In genomic region chr2:148515170-148515569, GRCh38 we compare ENCODE assay signal across 25 cellular contexts.
"Had no signal": no experiment of that assay in that cellular context is flagged by ENCODE, and none has a peak within 500 bp of the region (broad histone marks: within the 10 kb centered on the region; RNA-seq: fewer than 3 reads in every experiment).

No MANE protein-coding gene starts in this region.

- ATAC-seq: activated naive CD8-positive, alpha-beta T cell treated with anti-CD3 and anti-CD28 coated beads, Interleukin-2, amount 50 U/mL, for 24 hours; activated T-cell treated with anti-CD3 and anti-CD28 coated beads, Interleukin-2, amount 50 U/mL, for 4 hours; gastrocnemius medialis; natural killer cell treated with Interleukin-12 subunit alpha and Interleukin-12 subunit beta and Interleukin-15 and Interleukin-18, amount 100 ng/mL, for 72 hours; psoas muscle; upper lobe of right lung had no signal

- H3K4me3 Mint-ChIP-seq: activated naive CD8-positive, alpha-beta T cell treated with anti-CD3 and anti-CD28 coated beads, Interleukin-2, amount 50 U/mL, for 24 hours; activated T-cell treated with anti-CD3 and anti-CD28 coated beads, Interleukin-2, amount 50 U/mL, for 4 hours; mesothelial cell of epicardium; natural killer cell treated with Interleukin-12 subunit alpha and Interleukin-12 subunit beta and Interleukin-15 and Interleukin-18, amount 100 ng/mL, for 72 hours had no signal

- H3K9me3 Mint-ChIP-seq: activated naive CD8-positive, alpha-beta T cell treated with anti-CD3 and anti-CD28 coated beads, Interleukin-2, amount 50 U/mL, for 24 hours; activated T-cell treated with anti-CD3 and anti-CD28 coated beads, Interleukin-2, amount 50 U/mL, for 4 hours; mesothelial cell of epicardium; natural killer cell treated with Interleukin-12 subunit alpha and Interleukin-12 subunit beta and Interleukin-15 and Interleukin-18, amount 100 ng/mL, for 72 hours had no signal

- H3K9me3 ChIP-seq: esophagus squamous epithelium, gastrocnemius medialis, left ventricle myocardium inferior, ovary, psoas muscle, right atrium auricular region, thyroid gland, upper lobe of right lung had no signal

- H3K36me3 ChIP-seq: gastrocnemius medialis, ovary, right atrium auricular region, thyroid gland, upper lobe of right lung had no signal

- H3K4me1 ChIP-seq: esophagus squamous epithelium, gastrocnemius medialis, psoas muscle, right atrium auricular region, upper lobe of right lung had no signal

- H3K4me1 Mint-ChIP-seq: mesothelial cell of epicardium had no signal

- H3K27ac Mint-ChIP-seq: activated naive CD8-positive, alpha-beta T cell treated with anti-CD3 and anti-CD28 coated beads, Interleukin-2, amount 50 U/mL, for 24 hours; mesothelial cell of epicardium; natural killer cell treated with Interleukin-12 subunit alpha and Interleukin-12 subunit beta and Interleukin-15 and Interleukin-18, amount 100 ng/mL, for 72 hours had no signal

- DNase-seq: activated CD8-positive, alpha-beta memory T cell treated with anti-CD3 and anti-CD28 coated beads for 24 hours; activated CD8-positive, alpha-beta memory T cell treated with anti-CD3 and anti-CD28 coated beads, Interleukin-2, amount 50 U/mL, for 4 hours; activated gamma-delta T cell; activated naive CD4-positive, alpha-beta T cell treated with anti-CD3 and anti-CD28 coated beads, Interleukin-2, amount 50 U/mL, for 16 hours; activated naive CD8-positive, alpha-beta T cell treated with anti-CD3 and anti-CD28 coated beads, Interleukin-2, amount 50 U/mL, for 24 hours; activated T-cell treated with anti-CD3 and anti-CD28 coated beads, Interleukin-2, amount 50 U/mL, for 4 hours; cerebellar nuclear complex; esophagus squamous epithelium; gastrocnemius medialis; hippocampal formation; kidney glomerular epithelial cell; left ventricle myocardium inferior; mammary epithelial cell; ovary; psoas muscle; stimulated activated CD4-positive, alpha-beta T cell treated with anti-CD3 and anti-CD28 coated beads, Interleukin-4, amount 100 ng/mL, for 24 hours; stimulated activated naive CD4-positive, alpha-beta T cell treated with Interleukin-2 at 50 U/mL for 16 hours; substantia nigra; T-helper 9 cell; thyroid gland; upper lobe of right lung had no signal

- H3K4me3 ChIP-seq: coronary artery, esophagus squamous epithelium, gastrocnemius medialis, left ventricle myocardium inferior, ovary, psoas muscle, right atrium auricular region, thyroid gland, upper lobe of right lung had no signal

- H3K27me3 Mint-ChIP-seq: activated naive CD8-positive, alpha-beta T cell treated with anti-CD3 and anti-CD28 coated beads, Interleukin-2, amount 50 U/mL, for 24 hours; natural killer cell treated with Interleukin-12 subunit alpha and Interleukin-12 subunit beta and Interleukin-15 and Interleukin-18, amount 100 ng/mL, for 72 hours had no signal

- H3K27ac ChIP-seq: coronary artery, esophagus squamous epithelium, gastrocnemius medialis, left ventricle myocardium inferior, ovary, psoas muscle, right atrium auricular region, thyroid gland, upper lobe of right lung had no signal

- H3K27me3 ChIP-seq: gastrocnemius medialis, ovary, right atrium auricular region, thyroid gland, upper lobe of right lung had no signal

- H3K36me3 Mint-ChIP-seq: natural killer cell treated with Interleukin-12 subunit alpha and Interleukin-12 subunit beta and Interleukin-15 and Interleukin-18, amount 100 ng/mL, for 72 hours had no signal
